In the genomic region with DNA sequence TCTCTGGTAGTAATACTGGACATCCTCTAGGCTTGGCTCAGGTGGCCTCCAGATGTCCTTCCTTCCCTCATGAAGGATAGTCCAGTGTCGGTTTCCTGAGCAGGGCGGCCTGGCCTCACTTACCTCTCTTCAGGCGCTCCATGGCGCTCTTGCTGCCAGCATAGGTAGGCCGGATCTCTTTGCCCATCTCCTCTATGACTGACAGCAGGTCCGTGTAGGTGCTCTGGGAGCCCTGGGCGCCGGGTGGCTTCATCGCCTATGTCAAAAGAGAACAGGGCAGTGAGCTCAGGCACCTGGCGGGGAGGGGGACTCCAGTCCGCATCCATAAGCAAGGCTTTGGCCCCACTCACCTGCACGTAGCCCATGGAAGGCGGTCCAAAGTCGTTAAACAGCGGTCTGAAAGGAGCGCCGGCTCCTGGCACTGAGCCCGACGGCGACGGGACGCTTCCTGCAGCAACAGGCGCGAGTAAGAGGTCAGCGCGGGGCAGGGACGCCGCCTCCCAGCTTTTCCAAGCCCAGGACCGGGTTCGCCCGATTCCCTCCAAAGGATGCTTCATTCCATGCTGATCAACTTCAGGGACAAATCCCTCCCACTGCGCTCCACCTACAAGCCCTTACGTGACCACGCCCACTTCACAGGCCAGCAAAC, we compare ENCODE assay signal across 8 cellular contexts. TPM values are rescaled to one million over a fixed set of nuclear protein-coding genes. Genes with fewer than 3 reads are reported as not detected.
DNase-seq lines count a peak whose midpoint lies in the region; ATAC-seq, FAIRE-seq and TF ChIP-seq lines count a peak whose summit lies in the region.

No MANE protein-coding gene starts in this region.

- TF ChIP-seq CTCF in WI38 (IDR thresholded peaks at IDR 0.05; ENCODE audit: low read depth, low read length): no peak
- TF ChIP-seq CTCF in fibroblast of pulmonary artery (IDR thresholded peaks at IDR 0.05; ENCODE audit: low read length, missing control alignments): no peak
- no peak for TF ChIP-seq CTCF in neural progenitor cell (IDR thresholded peaks at IDR 0.05)

- peaks cover 41% of the 10 kb centered on the region for H3F3A ChIP-seq in neural progenitor cell (ENCODE audit: low read depth)

- H3K4me2 ChIP-seq in neural progenitor cell: peak overlapping the region; percentile 83

- no peak for FAIRE-seq in H54 (lab: Jason Lieb, UNC)

- H3K27ac ChIP-seq in CD4-positive, CD25-positive, alpha-beta regulatory T cell (ENCODE audit: insufficient read depth, low read length, poor library complexity, severe bottlenecking): peak overlapping the region; percentile 98
- H3K27ac ChIP-seq in neural progenitor cell: no peak overlapping the region

- H3K27me3 ChIP-seq in CD4-positive, CD25-positive, alpha-beta regulatory T cell (ENCODE audit: control insufficient read depth, insufficient read depth, low read length): peaks cover 9% of the 10 kb centered on the region
- H3K27me3 ChIP-seq in neural progenitor cell: peaks cover 40% of the 10 kb centered on the region

- no peaks in the 10 kb centered on the region for H3K36me3 Mint-ChIP-seq in CD4-positive, CD25-positive, alpha-beta regulatory T cell
- H3K36me3 Mint-ChIP-seq in neural progenitor cell: no peaks in the 10 kb centered on the region

- H3K4me3 ChIP-seq in CD4-positive, CD25-positive, alpha-beta regulatory T cell (ENCODE audit: low read depth, low read length): peak overlapping the region; percentile 52
- H3K4me3 ChIP-seq in WI38 (ENCODE audit: low read depth, low read length) (peak overlapping the region; percentile 82), fibroblast of pulmonary artery (replicated peaks; ENCODE audit: low read depth, low read length) (peak overlapping the region; percentile 81), neural progenitor cell (peak overlapping the region; percentile 72)

- peak overlapping the region; percentile 30 for H2AFZ ChIP-seq in neural progenitor cell (replicated peaks)

- TF ChIP-seq POLR2A in H54 (IDR thresholded peaks at IDR 0.05; ENCODE audit: low read depth, low read length): no peak

- H3K36me3 ChIP-seq in CD4-positive, CD25-positive, alpha-beta regulatory T cell (ENCODE audit: control insufficient read depth, insufficient read depth, low read length): peaks cover 3% of the 10 kb centered on the region
- no peaks in the 10 kb centered on the region for H3K36me3 ChIP-seq in neural progenitor cell

- H3K27ac Mint-ChIP-seq in CD4-positive, CD25-positive, alpha-beta regulatory T cell: peak overlapping the region; percentile 86 to 96 (median 94)
- no peak overlapping the region for H3K27ac Mint-ChIP-seq in neural progenitor cell

- no peaks in the 10 kb centered on the region for H3K9me3 ChIP-seq in CD4-positive, CD25-positive, alpha-beta regulatory T cell (ENCODE audit: control insufficient read depth in 2 of 2, low read length in 2 of 2)
- H3K9me3 ChIP-seq in neural progenitor cell (ENCODE audit: low read depth): no peaks in the 10 kb centered on the region

- H3K4me1 Mint-ChIP-seq in CD4-positive, CD25-positive, alpha-beta regulatory T cell: peaks cover 7 to 45% (median 29%) of the 10 kb centered on the region in 4 donors
- H3K4me1 Mint-ChIP-seq in neural progenitor cell: peaks cover 34% of the 10 kb centered on the region

- H3K27me3 Mint-ChIP-seq in CD4-positive, CD25-positive, alpha-beta regulatory T cell: peaks cover 23% of the 10 kb centered on the region
- peaks cover 18% of the 10 kb centered on the region for H3K27me3 Mint-ChIP-seq in neural progenitor cell (ENCODE audit: insufficient read depth, low read depth)

- H3K9ac ChIP-seq in neural progenitor cell: peak overlapping the region; percentile 33

- peak; percentile 0 for ATAC-seq in CD4-positive, CD25-positive, alpha-beta regulatory T cell (ENCODE audit: low read depth in 2 of 2)
- ATAC-seq in HG03442 (IDR thresholded peaks at IDR 0.05; ENCODE audit: unreplicated experiment) (peak; percentile 8), HG02763 (IDR thresholded peaks at IDR 0.05; ENCODE audit: unreplicated experiment) (no peak)

- peaks cover 46% of the 10 kb centered on the region for H4K20me1 ChIP-seq in neural progenitor cell (ENCODE audit: low read depth)

- DNase-seq in CD4-positive, CD25-positive, alpha-beta regulatory T cell: peak in 1 of 3 donors; percentile 18
- DNase-seq in fibroblast of pulmonary artery (ENCODE audit: low read depth) (peak; percentile 75), neural progenitor cell (ENCODE audit: low spot score) (peak; percentile 83), H54 (ENCODE audit: insufficient read length, low spot score) (no peak), SKM-1 treated with dmso at 0.1 percent for 144 hours (lab: John Stamatoyannopoulos, UW; ENCODE audit: unreplicated experiment) (no peak)

- peaks cover 9% of the 10 kb centered on the region for H3K79me2 ChIP-seq in neural progenitor cell (ENCODE audit: low read depth)

- H3K4me1 ChIP-seq in CD4-positive, CD25-positive, alpha-beta regulatory T cell (ENCODE audit: control insufficient read depth, insufficient read depth, low read length, poor library complexity, severe bottlenecking): peaks cover 49% of the 10 kb centered on the region
- peaks cover 23% of the 10 kb centered on the region for H3K4me1 ChIP-seq in neural progenitor cell

- H3K9me3 Mint-ChIP-seq in CD4-positive, CD25-positive, alpha-beta regulatory T cell: no peaks in the 10 kb centered on the region
- H3K9me3 Mint-ChIP-seq in neural progenitor cell: no peaks in the 10 kb centered on the region

- peak overlapping the region; percentile 90 to 96 (median 91) for H3K4me3 Mint-ChIP-seq in CD4-positive, CD25-positive, alpha-beta regulatory T cell
- H3K4me3 Mint-ChIP-seq in neural progenitor cell: peak overlapping the region; percentile 90

RNA-seq across cellular contexts. Expression of a gene that starts 0.6 kb away (rescaled TPM):
- 38.5 TPM for total RNA-seq in CD4-positive, CD25-positive, alpha-beta regulatory T cell
- 100 to 1,000 TPM; 113 to 135 (median 128) TPM for polyA plus RNA-seq in CD4-positive, CD25-positive, alpha-beta regulatory T cell
- 2.1 and 17.1 TPM in 2 replicates for total RNA-seq in neural progenitor cell (ENCODE audit: low replicate concordance)

RNA-seq across cellular contexts. Expression of a gene that starts 2.2 kb away (rescaled TPM):
- total RNA-seq in CD4-positive, CD25-positive, alpha-beta regulatory T cell: 116 TPM
- polyA plus RNA-seq in CD4-positive, CD25-positive, alpha-beta regulatory T cell: 10 to 100 TPM; 15.7 to 21.3 (median 17.6) TPM
- total RNA-seq in neural progenitor cell (ENCODE audit: low replicate concordance): 7.7 and 32.8 TPM in 2 replicates

RNA-seq across cellular contexts. Expression of a gene that starts 15.9 kb away (rescaled TPM):
- total RNA-seq in CD4-positive, CD25-positive, alpha-beta regulatory T cell: not detected
- polyA plus RNA-seq in CD4-positive, CD25-positive, alpha-beta regulatory T cell: not detected
- total RNA-seq in neural progenitor cell (ENCODE audit: low replicate concordance): not detected in 2 replicates

RNA-seq across cellular contexts. Expression of a gene that starts 24.5 kb away (rescaled TPM):
- total RNA-seq in CD4-positive, CD25-positive, alpha-beta regulatory T cell: 124 TPM
- polyA plus RNA-seq in CD4-positive, CD25-positive, alpha-beta regulatory T cell: 100 to 1,000 TPM; 200 to 234 (median 219) TPM
- 20.3 and 38.5 TPM in 2 replicates for total RNA-seq in neural progenitor cell (ENCODE audit: low replicate concordance)

RNA-seq across cellular contexts. Expression of a gene that starts 38.3 kb away (rescaled TPM):
- total RNA-seq in CD4-positive, CD25-positive, alpha-beta regulatory T cell: 48.7 TPM
- 100 to 1,000 TPM; 148 to 228 (median 172) TPM for polyA plus RNA-seq in CD4-positive, CD25-positive, alpha-beta regulatory T cell
- total RNA-seq in neural progenitor cell (ENCODE audit: low replicate concordance): 68.1 and 88.8 TPM in 2 replicates

Comparison
In these comparisons a context has a peak if more than half of its experiments do, and no peak if none do; other contexts are left out.
1. DNase-seq: peak in fibroblast of pulmonary artery (single experiment) and neural progenitor cell (single experiment); none in H54 (single experiment) and SKM-1 treated with dmso at 0.1 percent for 144 hours (single experiment).
2. Peak in every context shown above with its lines, with median percentiles within 50 percentile points of each other: H3K4me3 ChIP-seq.